7 cellular contexts compared by ENCODE assay signal in the genomic region with DNA sequence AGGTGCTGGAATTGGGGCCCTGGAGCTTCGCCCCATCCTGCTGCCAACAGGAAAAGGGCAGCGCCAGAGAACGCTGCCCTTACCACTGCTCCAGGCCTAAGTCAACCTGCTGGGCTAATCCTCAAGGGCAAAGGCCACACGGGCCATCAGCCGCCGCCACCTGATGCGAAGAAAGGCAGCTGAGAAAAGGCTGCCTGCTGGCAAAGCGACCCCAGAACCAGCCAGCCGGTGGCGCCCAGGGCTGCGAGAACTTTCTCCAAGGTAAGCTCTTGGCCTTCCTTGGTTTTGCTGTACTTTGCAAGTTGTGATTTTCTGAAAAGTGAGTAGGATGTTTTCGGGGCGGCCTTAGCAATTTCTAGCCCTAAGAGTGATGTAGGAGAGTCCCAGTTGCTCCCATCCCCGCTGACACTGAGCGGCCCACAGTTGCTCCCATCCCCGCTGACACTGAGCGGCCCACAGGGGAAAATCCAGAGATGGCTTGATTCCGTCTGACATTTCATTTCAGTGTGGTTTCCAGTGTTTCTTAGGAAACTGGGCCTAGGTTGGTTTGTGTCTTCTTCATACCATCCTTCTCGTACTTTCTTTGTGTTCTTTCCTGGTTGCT. TPM values are rescaled to one million over a fixed set of nuclear protein-coding genes. Genes with fewer than 3 reads are reported as not detected.
"Had no signal": no experiment of that assay in that cellular context is flagged by ENCODE, and none has a peak within 500 bp of the region (broad histone marks: within the 10 kb centered on the region; RNA-seq: fewer than 3 reads in every experiment).

No MANE protein-coding gene starts in this region.

RNA-seq across cellular contexts. Expression of gene FAM153A, which starts 15.6 kb away (rescaled TPM):
- total RNA-seq: astrocyte, endothelial cell of umbilical vein, fibroblast of lung, fibroblast of villous mesenchyme, osteocyte had no signal
- polyA plus RNA-seq: endothelial cell of umbilical vein, fibroblast of lung, mammary epithelial cell, SK-N-SH had no signal
